ENCODE assay signal across 2 cellular contexts in genomic region chr2:42337356-42337820, GRCh38.
TF ChIP-seq lines count a peak whose summit lies in the region.

No MANE protein-coding gene starts in this region.

TF ChIP-seq in SK-N-SH, 30 proteins besides CTCF, POLR2A, EP300 and RAD21 (continued from another document):
- TF ChIP-seq, protein P1, sequence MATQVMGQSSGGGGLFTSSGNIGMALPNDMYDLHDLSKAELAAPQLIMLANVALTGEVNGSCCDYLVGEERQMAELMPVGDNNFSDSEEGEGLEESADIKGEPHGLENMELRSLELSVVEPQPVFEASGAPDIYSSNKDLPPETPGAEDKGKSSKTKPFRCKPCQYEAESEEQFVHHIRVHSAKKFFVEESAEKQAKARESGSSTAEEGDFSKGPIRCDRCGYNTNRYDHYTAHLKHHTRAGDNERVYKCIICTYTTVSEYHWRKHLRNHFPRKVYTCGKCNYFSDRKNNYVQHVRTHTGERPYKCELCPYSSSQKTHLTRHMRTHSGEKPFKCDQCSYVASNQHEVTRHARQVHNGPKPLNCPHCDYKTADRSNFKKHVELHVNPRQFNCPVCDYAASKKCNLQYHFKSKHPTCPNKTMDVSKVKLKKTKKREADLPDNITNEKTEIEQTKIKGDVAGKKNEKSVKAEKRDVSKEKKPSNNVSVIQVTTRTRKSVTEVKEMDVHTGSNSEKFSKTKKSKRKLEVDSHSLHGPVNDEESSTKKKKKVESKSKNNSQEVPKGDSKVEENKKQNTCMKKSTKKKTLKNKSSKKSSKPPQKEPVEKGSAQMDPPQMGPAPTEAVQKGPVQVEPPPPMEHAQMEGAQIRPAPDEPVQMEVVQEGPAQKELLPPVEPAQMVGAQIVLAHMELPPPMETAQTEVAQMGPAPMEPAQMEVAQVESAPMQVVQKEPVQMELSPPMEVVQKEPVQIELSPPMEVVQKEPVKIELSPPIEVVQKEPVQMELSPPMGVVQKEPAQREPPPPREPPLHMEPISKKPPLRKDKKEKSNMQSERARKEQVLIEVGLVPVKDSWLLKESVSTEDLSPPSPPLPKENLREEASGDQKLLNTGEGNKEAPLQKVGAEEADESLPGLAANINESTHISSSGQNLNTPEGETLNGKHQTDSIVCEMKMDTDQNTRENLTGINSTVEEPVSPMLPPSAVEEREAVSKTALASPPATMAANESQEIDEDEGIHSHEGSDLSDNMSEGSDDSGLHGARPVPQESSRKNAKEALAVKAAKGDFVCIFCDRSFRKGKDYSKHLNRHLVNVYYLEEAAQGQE (IDR thresholded peaks at IDR 0.05; ENCODE audit: low read depth, low read length), result no peak
- TF ChIP-seq CHD2 (IDR thresholded peaks at IDR 0.05; ENCODE audit: low read length, partially characterized antibody) (no peak), ELF1 (IDR thresholded peaks at IDR 0.05) (no peak), MEF2A (IDR thresholded peaks at IDR 0.05; ENCODE audit: borderline replicate concordance, low read depth) (no peak), MAX (IDR thresholded peaks at IDR 0.05; ENCODE audit: low read depth) (no peak)

TF ChIP-seq in SK-N-SH treated with all-trans-retinoic acid at 6 μM for 48 hours, 23 proteins besides CTCF, POLR2A, EP300 and RAD21 (continued from another document):
- TF ChIP-seq, protein P2, sequence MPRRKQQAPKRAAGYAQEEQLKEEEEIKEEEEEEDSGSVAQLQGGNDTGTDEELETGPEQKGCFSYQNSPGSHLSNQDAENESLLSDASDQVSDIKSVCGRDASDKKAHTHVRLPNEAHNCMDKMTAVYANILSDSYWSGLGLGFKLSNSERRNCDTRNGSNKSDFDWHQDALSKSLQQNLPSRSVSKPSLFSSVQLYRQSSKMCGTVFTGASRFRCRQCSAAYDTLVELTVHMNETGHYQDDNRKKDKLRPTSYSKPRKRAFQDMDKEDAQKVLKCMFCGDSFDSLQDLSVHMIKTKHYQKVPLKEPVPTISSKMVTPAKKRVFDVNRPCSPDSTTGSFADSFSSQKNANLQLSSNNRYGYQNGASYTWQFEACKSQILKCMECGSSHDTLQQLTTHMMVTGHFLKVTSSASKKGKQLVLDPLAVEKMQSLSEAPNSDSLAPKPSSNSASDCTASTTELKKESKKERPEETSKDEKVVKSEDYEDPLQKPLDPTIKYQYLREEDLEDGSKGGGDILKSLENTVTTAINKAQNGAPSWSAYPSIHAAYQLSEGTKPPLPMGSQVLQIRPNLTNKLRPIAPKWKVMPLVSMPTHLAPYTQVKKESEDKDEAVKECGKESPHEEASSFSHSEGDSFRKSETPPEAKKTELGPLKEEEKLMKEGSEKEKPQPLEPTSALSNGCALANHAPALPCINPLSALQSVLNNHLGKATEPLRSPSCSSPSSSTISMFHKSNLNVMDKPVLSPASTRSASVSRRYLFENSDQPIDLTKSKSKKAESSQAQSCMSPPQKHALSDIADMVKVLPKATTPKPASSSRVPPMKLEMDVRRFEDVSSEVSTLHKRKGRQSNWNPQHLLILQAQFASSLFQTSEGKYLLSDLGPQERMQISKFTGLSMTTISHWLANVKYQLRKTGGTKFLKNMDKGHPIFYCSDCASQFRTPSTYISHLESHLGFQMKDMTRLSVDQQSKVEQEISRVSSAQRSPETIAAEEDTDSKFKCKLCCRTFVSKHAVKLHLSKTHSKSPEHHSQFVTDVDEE (CRISPR knock-in tag; IDR thresholded peaks at IDR 0.05), result no peak
- TF ChIP-seq ZNF70 (CRISPR knock-in tag; IDR thresholded peaks at IDR 0.05) (no peak), ISL1 (CRISPR knock-in tag; IDR thresholded peaks at IDR 0.05) (no peak), RARB (CRISPR knock-in tag; IDR thresholded peaks at IDR 0.05) (no peak)
TF ChIP-seq in SK-N-SH treated with all-trans-retinoic acid at 6 μM for 48 hours: peak in this region for 0.
